8 cellular contexts compared by ENCODE assay signal in genomic region chr6:147205690-147206600, GRCh38. TPM values are rescaled to one million over a fixed set of nuclear protein-coding genes. Genes with fewer than 3 reads are reported as not detected.
A peak's percentile ranks its signal among the peaks of the same experiment; 100 is the strongest.
DNase-seq lines count a peak whose midpoint lies in the region; ATAC-seq, FAIRE-seq and TF ChIP-seq lines count a peak whose summit lies in the region.

No MANE protein-coding gene starts in this region.

- H3K36me3 Mint-ChIP-seq in CD4-positive, alpha-beta memory T cell: peaks cover 0 to 17% of the 10 kb centered on the region in 2 donors
- peaks cover 20% of the 10 kb centered on the region for H3K36me3 Mint-ChIP-seq in activated CD8-positive, alpha-beta T cell treated with anti-CD3 and anti-CD28 coated beads, Interleukin-2, amount 10 ng/mL, durations not matched to agents 7 days and 5 days (ENCODE audit: low read depth)

- no peaks in the 10 kb centered on the region for H3K9me3 ChIP-seq in CD4-positive, alpha-beta memory T cell (ENCODE audit: control insufficient read depth in 1 of 2, low read length in 2 of 2)
- no peaks in the 10 kb centered on the region for H3K9me3 ChIP-seq in HUES48 (ENCODE audit: control insufficient read depth, insufficient read depth, low read length)
- no peaks in the 10 kb centered on the region for H3K9me3 ChIP-seq in tibial artery

- H3K4me1 ChIP-seq in CD4-positive, alpha-beta memory T cell (ENCODE audit: insufficient read depth, low read length): peaks cover 32% of the 10 kb centered on the region
- H3K4me1 ChIP-seq in HUES48 (ENCODE audit: control insufficient read depth, insufficient read depth, low read length) (no peaks in the 10 kb centered on the region), tibial artery (peaks cover 0 to 33% (median 18%) of the 10 kb centered on the region in 4 donors)

- peak overlapping the region; percentile 67 to 98 (median 88) for H3K4me3 Mint-ChIP-seq in CD4-positive, alpha-beta memory T cell
- peak overlapping the region; percentile 89 for H3K4me3 Mint-ChIP-seq in activated CD8-positive, alpha-beta T cell treated with anti-CD3 and anti-CD28 coated beads, Interleukin-2, amount 10 ng/mL, durations not matched to agents 7 days and 5 days

- peaks cover 29 to 61% (median 40%) of the 10 kb centered on the region in 4 donors for H3K4me1 Mint-ChIP-seq in CD4-positive, alpha-beta memory T cell
- peaks cover 30% of the 10 kb centered on the region for H3K4me1 Mint-ChIP-seq in activated CD8-positive, alpha-beta T cell treated with anti-CD3 and anti-CD28 coated beads, Interleukin-2, amount 10 ng/mL, durations not matched to agents 7 days and 5 days (ENCODE audit: low read depth)

- no peaks in the 10 kb centered on the region for H3K36me3 ChIP-seq in CD4-positive, alpha-beta memory T cell (ENCODE audit: insufficient read depth, low read length)
- H3K36me3 ChIP-seq in HUES48 (ENCODE audit: control insufficient read depth, insufficient read depth, low read length): no peaks in the 10 kb centered on the region
- H3K36me3 ChIP-seq in tibial artery: no peaks in the 10 kb centered on the region

- H3K27ac ChIP-seq in CD4-positive, alpha-beta memory T cell (ENCODE audit: low read depth, low read length): no peak overlapping the region
- no peak overlapping the region for H3K27ac ChIP-seq in HUES48 (ENCODE audit: low read depth, low read length)
- H3K27ac ChIP-seq in tibial artery: peak overlapping the region; percentile 97 to 99

- DNase-seq in CD4-positive, alpha-beta memory T cell: no peak
- no peak for DNase-seq in activated CD8-positive, alpha-beta T cell treated with anti-CD3 and anti-CD28 coated beads, Interleukin-2, amount 10 ng/mL, durations not matched to agents 7 days and 5 days
- DNase-seq in tibial artery: no peak
- DNase-seq in activated CD4-positive, alpha-beta T cell treated with anti-CD3 and anti-CD28 coated beads, Interleukin-2, amount 50 U/mL, for 4 hours: no peak

- no peak overlapping the region for H3K9ac ChIP-seq in HUES48 (ENCODE audit: low read depth, low read length)

- H3K9me3 Mint-ChIP-seq in CD4-positive, alpha-beta memory T cell: peaks cover 0 to 1% (median 0%) of the 10 kb centered on the region in 8 donors
- no peaks in the 10 kb centered on the region for H3K9me3 Mint-ChIP-seq in activated CD8-positive, alpha-beta T cell treated with anti-CD3 and anti-CD28 coated beads, Interleukin-2, amount 10 ng/mL, durations not matched to agents 7 days and 5 days (ENCODE audit: insufficient read depth)

- no peak overlapping the region for H3K4me3 ChIP-seq in CD4-positive, alpha-beta memory T cell (ENCODE audit: low read length in 2 of 2)
- H3K4me3 ChIP-seq in HUES48 (ENCODE audit: low read depth, low read length) (peak overlapping the region; percentile 73; the same call in 1 of the 2 replicates), tibial artery (peak overlapping the region; percentile 68 to 82)

- no peak for TF ChIP-seq CTCF in tibial artery (IDR thresholded peaks at IDR 0.05)

- ATAC-seq in activated CD8-positive, alpha-beta T cell treated with anti-CD3 and anti-CD28 coated beads, Interleukin-2, amount 10 ng/mL, durations not matched to agents 7 days and 5 days: no peak
- ATAC-seq in GM21825 (IDR thresholded peaks at IDR 0.05; ENCODE audit: unreplicated experiment): no peak
- no peak for ATAC-seq in GM21737 (IDR thresholded peaks at IDR 0.05; ENCODE audit: unreplicated experiment)

- CTCF ChIA-PET in CD4-positive, alpha-beta memory T cell (lab: Charles Lee; ENCODE audit: partially characterized antibody): no interaction called here
- CTCF ChIA-PET in activated CD8-positive, alpha-beta T cell treated with anti-CD3 and anti-CD28 coated beads, Interleukin-2, amount 10 ng/mL, durations not matched to agents 7 days and 5 days (lab: Charles Lee): no interaction called here

- H3K27me3 ChIP-seq in CD4-positive, alpha-beta memory T cell (ENCODE audit: insufficient read depth, low read length): no peaks in the 10 kb centered on the region
- H3K27me3 ChIP-seq in HUES48 (ENCODE audit: control insufficient read depth, insufficient read depth, low read length): no peaks in the 10 kb centered on the region
- no peaks in the 10 kb centered on the region for H3K27me3 ChIP-seq in tibial artery

- POLR2A ChIA-PET in CD4-positive, alpha-beta memory T cell (lab: Charles Lee; ENCODE audit: partially characterized antibody): no interaction called here
- POLR2A ChIA-PET in activated CD8-positive, alpha-beta T cell treated with anti-CD3 and anti-CD28 coated beads, Interleukin-2, amount 10 ng/mL, durations not matched to agents 7 days and 5 days (lab: Charles Lee): no interaction called here

- intact Hi-C loops in CD4-positive, alpha-beta memory T cell (cut with micrococcal nuclease): no loop called here
- intact Hi-C loops in tibial artery (cut with DNase I; ENCODE audit: low total_unique reads): no loop called here

- H3K27ac Mint-ChIP-seq in CD4-positive, alpha-beta memory T cell: peak overlapping the region; percentile 13 to 89 (median 79)
- H3K27ac Mint-ChIP-seq in activated CD8-positive, alpha-beta T cell treated with anti-CD3 and anti-CD28 coated beads, Interleukin-2, amount 10 ng/mL, durations not matched to agents 7 days and 5 days: no peak overlapping the region

- peak; percentile 79 for FAIRE-seq in islet of Langerhans (lab: Jason Lieb, UNC)

- H3K27me3 Mint-ChIP-seq in CD4-positive, alpha-beta memory T cell: no peaks in the 10 kb centered on the region
- no peaks in the 10 kb centered on the region for H3K27me3 Mint-ChIP-seq in activated CD8-positive, alpha-beta T cell treated with anti-CD3 and anti-CD28 coated beads, Interleukin-2, amount 10 ng/mL, durations not matched to agents 7 days and 5 days (ENCODE audit: low read depth)

RNA-seq across cellular contexts. Expression of gene STXBP5, which starts 1.7 kb away (rescaled TPM):
- total RNA-seq in CD4-positive, alpha-beta memory T cell: 10 to 100 TPM; 36.5 TPM
- polyA plus RNA-seq in CD4-positive, alpha-beta memory T cell: 1 to 10 TPM in 1 of 2 donors, under 1 TPM in 1; 0.90 to 7.2 TPM
- 10 to 100 TPM; 19.6 to 21.2 TPM for total RNA-seq in activated CD8-positive, alpha-beta T cell treated with anti-CD3 and anti-CD28 coated beads, Interleukin-2, amount 10 ng/mL, durations not matched to agents 7 days and 5 days

Comparison
In these comparisons a context has a peak if more than half of its experiments do, and no peak if none do; other contexts are left out.
1. H3K27ac ChIP-seq: peak in tibial artery (2 of 2); none in CD4-positive, alpha-beta memory T cell (single experiment) and HUES48 (single experiment).
2. H3K4me3 ChIP-seq: peak in HUES48 (single experiment) and tibial artery (2 of 2); none in CD4-positive, alpha-beta memory T cell (0 of 2).